ENCODE assay signal across 26 cellular contexts in the genomic region with DNA sequence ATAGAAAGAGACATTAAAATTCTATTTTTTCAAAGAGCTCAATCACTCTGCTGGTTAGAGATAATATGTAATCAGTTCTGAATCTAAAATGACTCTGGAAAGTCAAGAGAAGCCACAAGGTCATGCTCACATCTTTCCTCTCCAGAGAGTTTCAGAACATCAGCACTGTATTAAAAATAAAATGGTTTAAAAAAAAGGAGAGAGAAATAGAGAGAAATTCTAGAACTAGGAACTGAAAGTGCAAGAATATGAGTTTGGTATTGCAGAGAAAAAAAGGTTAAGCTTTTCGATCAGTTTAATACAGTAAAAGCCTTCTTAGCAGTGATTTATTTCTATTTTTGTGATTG. TPM values are rescaled to one million over a fixed set of nuclear protein-coding genes. Genes with fewer than 3 reads are reported as not detected.
DNase-seq lines count a peak whose midpoint lies in the region; ATAC-seq and TF ChIP-seq lines count a peak whose summit lies in the region.
"Had no signal": no experiment of that assay in that cellular context is flagged by ENCODE, and none has a peak within 500 bp of the region (broad histone marks: within the 10 kb centered on the region; RNA-seq: fewer than 3 reads in every experiment).

No MANE protein-coding gene starts in this region.

- H3K27ac ChIP-seq in MM.1S (ENCODE audit: low read length) (peak overlapping the region; percentile 52; the same call in 1 of the 2 replicates), neural cell (ENCODE audit: low read length) (peak overlapping the region; percentile 76)
- H3K27ac ChIP-seq: C4-2B, colonic mucosa, gastroesophageal sphincter, neural progenitor cell, skin epidermis, thoracic aorta had no signal

- intact Hi-C loops in lower leg skin (cut with DNase I; ENCODE audit: low total_unique reads), result no loop called here

- H3K4me1 ChIP-seq in MM.1S (ENCODE audit: low read length), result peaks cover 19% of the 10 kb centered on the region
- H3K4me1 ChIP-seq: colonic mucosa had no signal

- no peaks in the 10 kb centered on the region for H3K9me2 ChIP-seq in MM.1S (replicated peaks; ENCODE audit: insufficient read depth, low read length)
- no peaks in the 10 kb centered on the region for H3K9me2 ChIP-seq in neural cell (ENCODE audit: insufficient read depth, low read length)

- DNase-seq in GM13976 (ENCODE audit: low spot score) (peak; percentile 26), MM.1S (peak; percentile 60), DMS114 treated with DMSO at 0.1 percent for 48 hours (lab: John Stamatoyannopoulos, UW; ENCODE audit: unreplicated experiment) (no peak), lower leg skin (ENCODE audit: low spot score in 2 of 2) (no peak)
- no peak for DNase-seq in activated CD4-positive, alpha-beta T cell treated with anti-CD3 and anti-CD28 coated beads, Interleukin-2, amount 50 U/mL, for 4 hours
- DNase-seq: activated CD4-positive, CD25-positive, alpha-beta regulatory T cell; activated CD8-positive, alpha-beta memory T cell treated with anti-CD3 and anti-CD28 coated beads, Interleukin-2, amount 10 ng/mL, durations not matched to agents 7 days and 5 days; activated T-cell treated with anti-CD3 and anti-CD28 coated beads, Interleukin-2, amount 50 U/mL, for 4 hours; Caco-2; colonic mucosa; DMS79 treated with DMSO at 0.1 percent for 48 hours; effector CD4-positive, alpha-beta T cell; immature natural killer cell; left cardiac atrium; NCI-H1694; NCI-H446; NCI-H774; OCI-M1 had no signal

- no peak for TF ChIP-seq POLR2A in lower leg skin (IDR thresholded peaks at IDR 0.05)

- TF ChIP-seq CTCF in GM13976 (IDR thresholded peaks at IDR 0.05; ENCODE audit: borderline replicate concordance, control extremely low read depth, extremely low read depth, insufficient read depth, missing control alignments) (no peak), MM.1S (IDR thresholded peaks at IDR 0.05; ENCODE audit: low read length) (no peak), neural cell (IDR thresholded peaks at IDR 0.05; ENCODE audit: poor library complexity, severe bottlenecking) (no peak), lower leg skin (IDR thresholded peaks at IDR 0.05) (no peak)

- H3K4me3 ChIP-seq in MM.1S (ENCODE audit: low read length) (no peak overlapping the region), neural cell (ENCODE audit: low read length) (no peak overlapping the region), lower leg skin (ENCODE audit: low read depth, poor library complexity, severe bottlenecking) (no peak overlapping the region)
- H3K4me3 ChIP-seq: colonic mucosa, gastroesophageal sphincter, neural progenitor cell, skin epidermis, thoracic aorta had no signal

- peak; percentile 50 for ATAC-seq in GM21447 (IDR thresholded peaks at IDR 0.05; ENCODE audit: unreplicated experiment)
- no peak for ATAC-seq in activated CD4-positive, CD25-positive, alpha-beta regulatory T cell treated with anti-CD3 and anti-CD28 coated beads, Interleukin-2, amount 50 U/mL, for 24 hours
- ATAC-seq: activated CD8-positive, alpha-beta memory T cell treated with anti-CD3 and anti-CD28 coated beads, Interleukin-2, amount 10 ng/mL, durations not matched to agents 7 days and 5 days; activated T-cell treated with anti-CD3 and anti-CD28 coated beads, Interleukin-2, amount 50 U/mL, for 4 hours; gastroesophageal sphincter; left cardiac atrium had no signal

- no peak overlapping the region for H2AFZ ChIP-seq in MM.1S (ENCODE audit: low read length)
- H2AFZ ChIP-seq in neural cell (ENCODE audit: low read depth, low read length), result no peak overlapping the region
- H2AFZ ChIP-seq: neural progenitor cell had no signal

- no peaks in the 10 kb centered on the region for H3K27me3 ChIP-seq in MM.1S (replicated peaks; ENCODE audit: insufficient read depth, low read length)
- H3K27me3 ChIP-seq in neural cell (ENCODE audit: insufficient read depth, low read depth, low read length), result no peaks in the 10 kb centered on the region
- H3K27me3 ChIP-seq: colonic mucosa, neural progenitor cell had no signal

- H3K9me3 ChIP-seq in MM.1S (replicated peaks; ENCODE audit: insufficient read depth, low read length) (no peaks in the 10 kb centered on the region), neural cell (ENCODE audit: low read length) (no peaks in the 10 kb centered on the region)
- H3K9me3 ChIP-seq: Caco-2, colonic mucosa, gastroesophageal sphincter, thoracic aorta had no signal

- H4K20me1 ChIP-seq in MM.1S (ENCODE audit: insufficient read depth, low read length) (no peaks in the 10 kb centered on the region), neural cell (ENCODE audit: insufficient read depth) (no peaks in the 10 kb centered on the region)

- in situ Hi-C loops in GM13976 (cut with MboI; ENCODE audit: low sequenced_read_pairs, unreplicated experiment), result no loop called here

- no peaks in the 10 kb centered on the region for H3K79me2 ChIP-seq in MM.1S (ENCODE audit: low read length)
- no peaks in the 10 kb centered on the region for H3K79me2 ChIP-seq in neural cell (replicated peaks; ENCODE audit: insufficient read depth, low read length)

- WGBS in lower leg skin, 2 donors, result 80 to 85% methylated on average over 1 of the region's 1 CpG

- H3F3A ChIP-seq in MM.1S (ENCODE audit: insufficient read depth, low read length) (peaks cover 17% of the 10 kb centered on the region; the same call in 1 of the 2 replicates), neural cell (ENCODE audit: insufficient read depth, low read length, poor library complexity, severe bottlenecking) (no peaks in the 10 kb centered on the region)

- H3K36me3 ChIP-seq in MM.1S (replicated peaks; ENCODE audit: insufficient read depth, low read length) (no peaks in the 10 kb centered on the region), neural cell (ENCODE audit: insufficient read depth, low read length) (no peaks in the 10 kb centered on the region)
- H3K36me3 ChIP-seq: colonic mucosa, gastroesophageal sphincter, neural progenitor cell, thoracic aorta had no signal

- TF ChIP-seq EP300 in neural cell (conservative IDR thresholded peaks at IDR 0.05; ENCODE audit: poor library complexity, severe bottlenecking), result no peak

- TF ChIP-seq RAD21 in neural cell (conservative IDR thresholded peaks at IDR 0.05), result no peak

- H3K9ac ChIP-seq in MM.1S (ENCODE audit: low read length) (no peak overlapping the region), neural cell (ENCODE audit: low read length) (no peak overlapping the region)
- H3K9ac ChIP-seq: neural progenitor cell had no signal

- H3K4me2 ChIP-seq in MM.1S (ENCODE audit: low read depth, low read length) (peak overlapping the region; percentile 36; the same call in 1 of the 2 replicates), neural cell (ENCODE audit: low read length) (no peak overlapping the region)
- H3K4me2 ChIP-seq: neural progenitor cell had no signal

TF ChIP-seq in neural cell, 6 proteins besides CTCF, POLR2A, EP300 and RAD21:
- TF ChIP-seq MXI1 (conservative IDR thresholded peaks at IDR 0.05; ENCODE audit: poor library complexity, severe bottlenecking) (no peak), TAF1 (IDR thresholded peaks at IDR 0.05; ENCODE audit: low read depth) (no peak), POLR2AphosphoS5 (IDR thresholded peaks at IDR 0.05) (no peak), SMC3 (conservative IDR thresholded peaks at IDR 0.05; ENCODE audit: poor library complexity) (no peak), EZH2 (IDR thresholded peaks at IDR 0.05; ENCODE audit: borderline replicate concordance, insufficient read depth, low read length, poor library complexity, severe bottlenecking) (no peak)
- TF ChIP-seq, protein P1, sequence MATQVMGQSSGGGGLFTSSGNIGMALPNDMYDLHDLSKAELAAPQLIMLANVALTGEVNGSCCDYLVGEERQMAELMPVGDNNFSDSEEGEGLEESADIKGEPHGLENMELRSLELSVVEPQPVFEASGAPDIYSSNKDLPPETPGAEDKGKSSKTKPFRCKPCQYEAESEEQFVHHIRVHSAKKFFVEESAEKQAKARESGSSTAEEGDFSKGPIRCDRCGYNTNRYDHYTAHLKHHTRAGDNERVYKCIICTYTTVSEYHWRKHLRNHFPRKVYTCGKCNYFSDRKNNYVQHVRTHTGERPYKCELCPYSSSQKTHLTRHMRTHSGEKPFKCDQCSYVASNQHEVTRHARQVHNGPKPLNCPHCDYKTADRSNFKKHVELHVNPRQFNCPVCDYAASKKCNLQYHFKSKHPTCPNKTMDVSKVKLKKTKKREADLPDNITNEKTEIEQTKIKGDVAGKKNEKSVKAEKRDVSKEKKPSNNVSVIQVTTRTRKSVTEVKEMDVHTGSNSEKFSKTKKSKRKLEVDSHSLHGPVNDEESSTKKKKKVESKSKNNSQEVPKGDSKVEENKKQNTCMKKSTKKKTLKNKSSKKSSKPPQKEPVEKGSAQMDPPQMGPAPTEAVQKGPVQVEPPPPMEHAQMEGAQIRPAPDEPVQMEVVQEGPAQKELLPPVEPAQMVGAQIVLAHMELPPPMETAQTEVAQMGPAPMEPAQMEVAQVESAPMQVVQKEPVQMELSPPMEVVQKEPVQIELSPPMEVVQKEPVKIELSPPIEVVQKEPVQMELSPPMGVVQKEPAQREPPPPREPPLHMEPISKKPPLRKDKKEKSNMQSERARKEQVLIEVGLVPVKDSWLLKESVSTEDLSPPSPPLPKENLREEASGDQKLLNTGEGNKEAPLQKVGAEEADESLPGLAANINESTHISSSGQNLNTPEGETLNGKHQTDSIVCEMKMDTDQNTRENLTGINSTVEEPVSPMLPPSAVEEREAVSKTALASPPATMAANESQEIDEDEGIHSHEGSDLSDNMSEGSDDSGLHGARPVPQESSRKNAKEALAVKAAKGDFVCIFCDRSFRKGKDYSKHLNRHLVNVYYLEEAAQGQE (IDR thresholded peaks at IDR 0.05; ENCODE audit: borderline replicate concordance), result no peak

RNA-seq across cellular contexts. Expression of gene DIPK1A, which starts 44.0 kb away (rescaled TPM):
- polyA plus RNA-seq in neural cell, result 8.4 and 10.0 TPM in 2 replicates
- polyA minus RNA-seq in neural cell, result 13.9 and 19.6 TPM in 2 replicates
- 1 to 10 TPM; 3.8 to 7.6 (median 6.7) TPM for total RNA-seq in lower leg skin

Comparison
In these comparisons a context has a peak if more than half of its experiments do, and no peak if none do; other contexts are left out.
1. DNase-seq: peak in GM13976 (single experiment) and MM.1S (single experiment); none in DMS114 treated with DMSO at 0.1 percent for 48 hours (single experiment), activated CD4-positive, alpha-beta T cell treated with anti-CD3 and anti-CD28 coated beads, Interleukin-2, amount 50 U/mL, for 4 hours (0 of 2) and lower leg skin (0 of 2).